8 cellular contexts compared by ENCODE assay signal in genomic region chr3:141486416-141486734, GRCh38. TPM values are rescaled to one million over a fixed set of nuclear protein-coding genes. Genes with fewer than 3 reads are reported as not detected.
A peak's percentile ranks its signal among the peaks of the same experiment; 100 is the strongest.
DNase-seq lines count a peak whose midpoint lies in the region; ATAC-seq and TF ChIP-seq lines count a peak whose summit lies in the region.

No MANE protein-coding gene starts in this region.

- H3K4me1 ChIP-seq in Loucy (ENCODE audit: insufficient read depth, low read length, poor library complexity, severe bottlenecking): peaks cover 49% of the 10 kb centered on the region
- H3K4me1 ChIP-seq in naive thymus-derived CD4-positive, alpha-beta T cell (ENCODE audit: control insufficient read depth in 2 of 2, insufficient read depth in 2 of 2, low read length in 2 of 2): peaks cover 48 to 50% of the 10 kb centered on the region in 2 donors

- peak overlapping the region; percentile 72 to 97 (median 90) for H3K4me3 Mint-ChIP-seq in naive thymus-derived CD4-positive, alpha-beta T cell

- peaks cover 0 to 3% (median 0%) of the 10 kb centered on the region in 11 donors for H3K9me3 Mint-ChIP-seq in naive thymus-derived CD4-positive, alpha-beta T cell

- peak overlapping the region; percentile 76 for H3K4me2 ChIP-seq in Loucy (ENCODE audit: low read depth, low read length, poor library complexity, severe bottlenecking)

- H3K27me3 ChIP-seq in Loucy (ENCODE audit: insufficient read depth, low read length, poor library complexity, severe bottlenecking): peaks cover 19% of the 10 kb centered on the region
- no peaks in the 10 kb centered on the region for H3K27me3 ChIP-seq in naive thymus-derived CD4-positive, alpha-beta T cell (ENCODE audit: control insufficient read depth in 2 of 2, insufficient read depth in 2 of 2, low read length in 2 of 2)

- peaks cover 43 to 70% (median 61%) of the 10 kb centered on the region in 7 donors for H3K4me1 Mint-ChIP-seq in naive thymus-derived CD4-positive, alpha-beta T cell

- peak overlapping the region; percentile 29 for H3K9ac ChIP-seq in Loucy (ENCODE audit: low read depth, low read length, poor library complexity, severe bottlenecking)

- H3K9me3 ChIP-seq in Loucy (ENCODE audit: insufficient read depth, low read depth, low read length): no peaks in the 10 kb centered on the region
- H3K9me3 ChIP-seq in naive thymus-derived CD4-positive, alpha-beta T cell (ENCODE audit: control insufficient read depth in 2 of 3, low read length in 3 of 3): no peaks in the 10 kb centered on the region

- peak overlapping the region; percentile 89 to 99 (median 93) for H3K27ac Mint-ChIP-seq in naive thymus-derived CD4-positive, alpha-beta T cell

- no peaks in the 10 kb centered on the region for H3K27me3 Mint-ChIP-seq in naive thymus-derived CD4-positive, alpha-beta T cell

- peaks cover 0 to 22% (median 4%) of the 10 kb centered on the region in 5 donors for H3K36me3 Mint-ChIP-seq in naive thymus-derived CD4-positive, alpha-beta T cell

- no peaks in the 10 kb centered on the region for H3K36me3 ChIP-seq in Loucy (ENCODE audit: insufficient read depth, low read length)
- no peaks in the 10 kb centered on the region for H3K36me3 ChIP-seq in naive thymus-derived CD4-positive, alpha-beta T cell (ENCODE audit: control insufficient read depth in 2 of 3, insufficient read depth in 3 of 3, low read length in 3 of 3)

- H3K4me3 ChIP-seq in Loucy (ENCODE audit: low read length, poor library complexity, severe bottlenecking): peak overlapping the region; percentile 76
- H3K4me3 ChIP-seq in coronary artery: peak overlapping the region; percentile 100
- H3K4me3 ChIP-seq in naive thymus-derived CD4-positive, alpha-beta T cell (ENCODE audit: low read length): peak overlapping the region; percentile 49

- TF ChIP-seq CTCF in C4-2B (conservative IDR thresholded peaks at IDR 0.05) (no peak), Loucy (conservative IDR thresholded peaks at IDR 0.05; ENCODE audit: low read length) (no peak), coronary artery (IDR thresholded peaks at IDR 0.05) (no peak)

- no peaks in the 10 kb centered on the region for H3K9me2 ChIP-seq in Loucy (replicated peaks; ENCODE audit: low read depth, low read length)

- H3F3A ChIP-seq in Loucy (ENCODE audit: low read depth): peaks cover 11% of the 10 kb centered on the region; the same call in 1 of the 2 replicates

- H3K27ac ChIP-seq in C4-2B (peak overlapping the region; percentile 86; the same call in 1 of the 2 replicates), coronary artery (peak overlapping the region; percentile 44 to 100)
- H3K27ac ChIP-seq in naive thymus-derived CD4-positive, alpha-beta T cell (ENCODE audit: low read depth, low read length): peak overlapping the region; percentile 73

- H3K79me2 ChIP-seq in Loucy (ENCODE audit: insufficient read depth, low read length): peaks cover 35% of the 10 kb centered on the region

- POLR2A ChIA-PET in naive thymus-derived CD4-positive, alpha-beta T cell (lab: Charles Lee): interaction anchor here (0.8 to 4.8 kb wide), 14 partner anchors 11 to 256 kb away, joined by 3 to 91 read pairs (median 10); no protein-coding TSS in a partner anchor

- peak overlapping the region; percentile 85 for H2AFZ ChIP-seq in Loucy (ENCODE audit: low read length)

- H4K20me1 ChIP-seq in Loucy (ENCODE audit: insufficient read depth, low read length, poor library complexity, severe bottlenecking): peaks cover 30% of the 10 kb centered on the region

- ATAC-seq in naive thymus-derived CD4-positive, alpha-beta T cell: no peak

- intact Hi-C loops in naive thymus-derived CD4-positive, alpha-beta T cell (cut with micrococcal nuclease): loop anchor here (2.0 to 10.0 kb wide), 5 partner anchors 66 to 1238 kb away; partner anchors contain the start of genes RNF7 (in 2 of the 2) and TRPC1 (in 1 of the 2)

- CTCF ChIA-PET in naive thymus-derived CD4-positive, alpha-beta T cell (lab: Charles Lee): interaction anchor here (1.0 to 2.6 kb wide), 4 partner anchors 11 to 75 kb away, joined by 3 to 14 read pairs (median 4); no protein-coding TSS in a partner anchor

- no peak for DNase-seq in coronary artery (ENCODE audit: low spot score)
- DNase-seq in naive thymus-derived CD4-positive, alpha-beta T cell: peak in 1 of 9 donors; percentile 21
- DNase-seq in 8988T: no peak
- no peak for DNase-seq in activated CD4-positive, CD25-positive, alpha-beta regulatory T cell treated with anti-CD3 and anti-CD28 coated beads, Interleukin-2, amount 50 U/mL, for 72 hours
- no peak for DNase-seq in NOMO-1 (lab: John Stamatoyannopoulos, UW; ENCODE audit: unreplicated experiment in 2 of 2)
- no peak for DNase-seq in NCI-H146 (lab: John Stamatoyannopoulos, UW)

RNA-seq across cellular contexts. Expression of gene RASA2, which starts 0.5 kb away (rescaled TPM):
- total RNA-seq in naive thymus-derived CD4-positive, alpha-beta T cell: 100 to 1,000 TPM in 2 of 5 experiments, 10 to 100 TPM in 3; 51.9 to 120 (median 96.3) TPM
- 10 to 100 TPM; 51.0 to 59.8 TPM for polyA plus RNA-seq in naive thymus-derived CD4-positive, alpha-beta T cell

Comparison
In these comparisons a context has a peak if more than half of its experiments do, and no peak if none do; other contexts are left out.
1. H3K4me3 ChIP-seq: peak in every context shown above with its lines; median percentile 100 in coronary artery; 76 in Loucy; 49 in naive thymus-derived CD4-positive, alpha-beta T cell.